Comparison of ENCODE assay signal across 8 cellular contexts in genomic region chr12:96719671-96720362, GRCh38.
DNase-seq lines count a peak whose midpoint lies in the region; ATAC-seq and TF ChIP-seq lines count a peak whose summit lies in the region.

No MANE protein-coding gene starts in this region.

- H3K4me3 ChIP-seq in OCI-LY7 (ENCODE audit: low read depth, low read length, poor library complexity, severe bottlenecking) (peak overlapping the region; percentile 54), H7 (ENCODE audit: insufficient read depth, low read depth, low read length) (no peak overlapping the region)

- H3K36me3 ChIP-seq in OCI-LY7 (ENCODE audit: insufficient read depth, low read length) (no peaks in the 10 kb centered on the region), H7 (replicated peaks; ENCODE audit: control insufficient read depth, insufficient read depth, low read length) (no peaks in the 10 kb centered on the region)

- no peaks in the 10 kb centered on the region for H3K9me3 Mint-ChIP-seq in osteocyte (ENCODE audit: unreplicated experiment)

- ATAC-seq in GM19438 (IDR thresholded peaks at IDR 0.05; ENCODE audit: low read depth, unreplicated experiment) (peak; percentile 95), HG03460 (IDR thresholded peaks at IDR 0.05; ENCODE audit: unreplicated experiment) (peak; percentile 92)

- H3K27ac Mint-ChIP-seq in osteocyte (ENCODE audit: unreplicated experiment), result peak overlapping the region; percentile 80

- H3K9me2 ChIP-seq in OCI-LY7 (ENCODE audit: insufficient read depth, low read length), result no peaks in the 10 kb centered on the region

- no peaks in the 10 kb centered on the region for H3K36me3 Mint-ChIP-seq in osteocyte (ENCODE audit: unreplicated experiment)

- DNase-seq in DMS53 (lab: John Stamatoyannopoulos, UW) (peak; percentile 97), OCI-LY7 (ENCODE audit: low spot score) (peak; percentile 49), dermis blood vessel endothelial cell (peak; percentile 50), osteocyte (ENCODE audit: extremely low spot score, unreplicated experiment) (no peak), H7 (no peak), caudate nucleus (lab: John Stamatoyannopoulos, UW) (no peak)

- H3K9me3 ChIP-seq in OCI-LY7 (ENCODE audit: low read length), result no peaks in the 10 kb centered on the region

- no TSS peak for BruUV-seq in OCI-LY7 (replicated peaks; lab: Mats Ljungman, UMichigan)

- no peaks in the 10 kb centered on the region for H3K27me3 Mint-ChIP-seq in osteocyte (ENCODE audit: unreplicated experiment)

- H3K27ac ChIP-seq in OCI-LY7 (ENCODE audit: low read depth, low read length, poor library complexity, severe bottlenecking), result no peak overlapping the region
- H3K27ac ChIP-seq in caudate nucleus (ENCODE audit: low read depth, low read length), result no peak overlapping the region

- H2AFZ ChIP-seq in OCI-LY7 (ENCODE audit: low read length), result peak overlapping the region; percentile 97

- TF ChIP-seq CTCF in OCI-LY7 (conservative IDR thresholded peaks at IDR 0.05; ENCODE audit: low read length) (no peak), osteocyte (IDR thresholded peaks at IDR 0.05) (no peak)

- intact Hi-C loops in OCI-LY7 (cut with micrococcal nuclease; ENCODE audit: unreplicated experiment), result no loop called here

- H3K4me3 Mint-ChIP-seq in osteocyte (ENCODE audit: unreplicated experiment), result peak overlapping the region; percentile 66

- CTCF ChIA-PET in OCI-LY7 (lab: Charles Lee; ENCODE audit: unreplicated experiment), result no interaction called here

- H3K4me1 ChIP-seq in OCI-LY7 (ENCODE audit: insufficient read depth, low read length, poor library complexity, severe bottlenecking), result peaks cover 11% of the 10 kb centered on the region

- no peaks in the 10 kb centered on the region for H4K20me1 ChIP-seq in OCI-LY7 (ENCODE audit: insufficient read depth, low read length)

- no peaks in the 10 kb centered on the region for H3K79me2 ChIP-seq in OCI-LY7 (ENCODE audit: insufficient read depth, low read depth, low read length)

- H3K4me1 Mint-ChIP-seq in osteocyte (ENCODE audit: unreplicated experiment), result peaks cover 6% of the 10 kb centered on the region

- peak overlapping the region; percentile 57 for H3K4me2 ChIP-seq in OCI-LY7 (ENCODE audit: low read length)

- POLR2A ChIA-PET in OCI-LY7 (lab: Charles Lee), result interaction anchor here (0.8 to 1.6 kb wide), 4 partner anchors 17 to 188 kb away, joined by 3 read pairs; no protein-coding TSS in a partner anchor

- no peaks in the 10 kb centered on the region for H3K27me3 ChIP-seq in H7 (ENCODE audit: control insufficient read depth, insufficient read depth, low read length)

Comparison
In these comparisons a context has a peak if more than half of its experiments do, and no peak if none do; other contexts are left out.
1. DNase-seq: peak in DMS53 (single experiment), OCI-LY7 (single experiment) and dermis blood vessel endothelial cell (single experiment); none in osteocyte (single experiment), H7 (single experiment) and caudate nucleus (0 of 61).